ENCODE assay signal across 1 cellular context in the genomic region with DNA sequence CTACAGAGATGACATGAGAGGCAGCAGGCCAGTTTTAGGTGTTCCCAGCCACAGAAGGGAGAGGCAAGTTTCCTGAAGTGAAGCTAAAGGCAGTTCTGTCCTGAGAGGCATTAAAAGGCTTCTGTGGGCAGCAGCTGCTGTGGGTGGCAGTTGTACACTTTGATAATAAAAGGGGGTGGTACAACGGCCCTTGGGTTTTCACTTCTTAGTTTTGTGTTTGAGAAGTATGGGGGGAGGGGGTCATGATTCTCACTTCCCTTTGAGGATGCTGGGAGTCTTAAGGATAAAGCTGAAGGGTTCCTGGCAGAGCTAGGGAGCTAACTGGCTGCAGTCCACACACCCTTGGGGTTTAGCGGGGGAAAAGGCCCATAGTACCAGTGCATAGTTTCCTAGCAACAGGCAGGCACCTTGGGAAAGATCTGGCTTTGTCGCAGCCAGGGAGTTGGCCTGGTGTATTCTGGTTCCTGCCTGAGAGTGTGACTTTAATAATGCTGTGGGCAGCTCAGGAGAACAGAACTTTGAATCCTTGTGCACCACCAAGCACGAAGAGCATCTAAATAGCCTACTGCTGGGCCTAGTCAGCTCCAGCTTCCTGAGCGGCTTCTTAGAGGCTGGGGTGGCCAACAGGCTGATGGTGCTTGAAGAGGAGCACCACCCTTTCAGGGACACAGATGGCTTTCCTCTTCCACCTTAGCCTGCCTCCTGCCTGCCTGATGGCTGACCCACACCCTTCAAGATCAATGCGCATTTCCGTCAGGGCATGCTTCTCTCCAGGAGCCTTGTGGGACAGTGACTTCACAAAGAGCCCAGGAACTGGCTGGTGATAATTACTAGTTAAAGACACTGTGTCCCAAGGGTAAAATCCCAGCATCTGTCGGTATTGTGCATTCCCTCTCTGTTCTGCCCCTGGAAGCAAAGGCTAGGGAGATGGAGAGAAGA.
TF ChIP-seq lines count a peak whose summit lies in the region.

No MANE protein-coding gene starts in this region.

TF ChIP-seq in GM12878, 131 proteins besides CTCF, POLR2A, EP300 and RAD21:
- no peak for TF ChIP-seq ESRRA (IDR thresholded peaks at IDR 0.05; ENCODE audit: low read length)
- TF ChIP-seq E4F1 (IDR thresholded peaks at IDR 0.05; ENCODE audit: borderline replicate concordance, partially characterized antibody) = no peak
- peak; percentile 37 to 45; a peak in 2 of 4 replicates for TF ChIP-seq IKZF2 (IDR thresholded peaks at IDR 0.05)
- peak; percentile 57; the same call in 1 of the 2 replicates for TF ChIP-seq SPI1 (IDR thresholded peaks at IDR 0.05; ENCODE audit: borderline replicate concordance, insufficient read depth, low read depth, low read length)
- TF ChIP-seq CBFB (IDR thresholded peaks at IDR 0.05; ENCODE audit: low read depth) = no peak
- no peak for TF ChIP-seq EED (IDR thresholded peaks at IDR 0.05; ENCODE audit: low read depth)
- TF ChIP-seq NFIC (IDR thresholded peaks at IDR 0.05; ENCODE audit: low read depth, low read length) = no peak
- TF ChIP-seq RB1 (IDR thresholded peaks at IDR 0.05; ENCODE audit: borderline replicate concordance) = no peak
- no peak for TF ChIP-seq CUX1 (IDR thresholded peaks at IDR 0.05; ENCODE audit: insufficient replicate concordance, low read depth, low read length)
- TF ChIP-seq MYB (IDR thresholded peaks at IDR 0.05; ENCODE audit: borderline replicate concordance, low read depth, low read length) = peak; percentile 46; the same call in 1 of the 2 replicates
- no peak for TF ChIP-seq JUND (IDR thresholded peaks at IDR 0.05; ENCODE audit: low read depth, low read length)
- TF ChIP-seq RUNX3 (IDR thresholded peaks at IDR 0.05; ENCODE audit: low read length) = no peak
- TF ChIP-seq, protein P1, sequence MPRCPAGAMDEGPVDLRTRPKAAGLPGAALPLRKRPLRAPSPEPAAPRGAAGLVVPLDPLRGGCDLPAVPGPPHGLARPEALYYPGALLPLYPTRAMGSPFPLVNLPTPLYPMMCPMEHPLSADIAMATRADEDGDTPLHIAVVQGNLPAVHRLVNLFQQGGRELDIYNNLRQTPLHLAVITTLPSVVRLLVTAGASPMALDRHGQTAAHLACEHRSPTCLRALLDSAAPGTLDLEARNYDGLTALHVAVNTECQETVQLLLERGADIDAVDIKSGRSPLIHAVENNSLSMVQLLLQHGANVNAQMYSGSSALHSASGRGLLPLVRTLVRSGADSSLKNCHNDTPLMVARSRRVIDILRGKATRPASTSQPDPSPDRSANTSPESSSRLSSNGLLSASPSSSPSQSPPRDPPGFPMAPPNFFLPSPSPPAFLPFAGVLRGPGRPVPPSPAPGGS (IDR thresholded peaks at IDR 0.05; ENCODE audit: borderline replicate concordance, insufficient read depth, low read depth, low read length, poor library complexity, severe bottlenecking) = no peak
- peak; percentile 31; the same call in 1 of the 2 replicates for TF ChIP-seq DPF2 (IDR thresholded peaks at IDR 0.05)
- TF ChIP-seq SMAD1 (IDR thresholded peaks at IDR 0.05; ENCODE audit: low read depth, partially characterized antibody) = no peak
- TF ChIP-seq IKZF1 (conservative IDR thresholded peaks at IDR 0.05) = peak; percentile 74
- TF ChIP-seq CEBPZ (IDR thresholded peaks at IDR 0.05; ENCODE audit: low read depth, low read length) = no peak
- TF ChIP-seq MLLT1 (IDR thresholded peaks at IDR 0.05) = no peak
TF ChIP-seq in GM12878: peak in this region for 5.
